1 cellular context compared by ENCODE assay signal in genomic region chr9:27126682-27127081, GRCh38.
TF ChIP-seq lines count a peak whose summit lies in the region.

No MANE protein-coding gene starts in this region.

TF ChIP-seq in IMR-90, 13 proteins besides CTCF, POLR2A, EP300 and RAD21:
- no peak for TF ChIP-seq USF2 (IDR thresholded peaks at IDR 0.05; ENCODE audit: low read depth, low read length)
